Comparison of ENCODE assay signal across 19 cellular contexts in genomic region chr15:27828721-27829120, GRCh38.
A peak's percentile ranks its signal among the peaks of the same experiment; 100 is the strongest.
DNase-seq lines count a peak whose midpoint lies in the region; ATAC-seq and TF ChIP-seq lines count a peak whose summit lies in the region.
"Had no signal": no experiment of that assay in that cellular context is flagged by ENCODE, and none has a peak within 500 bp of the region (broad histone marks: within the 10 kb centered on the region; RNA-seq: fewer than 3 reads in every experiment).

No MANE protein-coding gene starts in this region.

- WGBS in esophagus muscularis mucosa: 61% methylated on average over 9 of the region's 9 CpGs
- 61 to 72% methylated on average over 9 of the region's 9 CpGs for WGBS in body of pancreas, 2 donors

- H3K36me3 ChIP-seq in esophagus muscularis mucosa (no peaks in the 10 kb centered on the region), body of pancreas (replicated peaks in 1 of 2; ENCODE audit: insufficient read depth in 1 of 2, low read depth in 2 of 2) (no peaks in the 10 kb centered on the region)
- H3K36me3 ChIP-seq: BE2C had no signal

- no peaks in the 10 kb centered on the region for H3K9me3 Mint-ChIP-seq in chondrocyte (ENCODE audit: low read depth)
- no peaks in the 10 kb centered on the region for H3K9me3 Mint-ChIP-seq in osteocyte (ENCODE audit: unreplicated experiment)
- peaks cover 0 to 6% (median 1%) of the 10 kb centered on the region in 6 donors for H3K9me3 Mint-ChIP-seq in immature natural killer cell
- H3K9me3 Mint-ChIP-seq: H9 had no signal

- H3K4me1 ChIP-seq in esophagus muscularis mucosa (no peaks in the 10 kb centered on the region), body of pancreas (no peaks in the 10 kb centered on the region)
- H3K4me1 ChIP-seq: BE2C, Caco-2 had no signal

- ATAC-seq in body of pancreas: no peak

- H3K9me3 ChIP-seq in esophagus muscularis mucosa: no peaks in the 10 kb centered on the region
- H3K9me3 ChIP-seq in body of pancreas: no peaks in the 10 kb centered on the region
- H3K9me3 ChIP-seq: BE2C, Caco-2 had no signal

- peak; percentile 17 for DNase-seq in astrocyte of the hippocampus (ENCODE audit: low read depth, low spot score)
- DNase-seq in chondrocyte (ENCODE audit: low spot score): no peak
- DNase-seq in esophagus muscularis mucosa (ENCODE audit: extremely low spot score): peak; percentile 75
- DNase-seq in osteocyte (ENCODE audit: extremely low spot score, unreplicated experiment): peak; percentile 77
- no peak for DNase-seq in activated CD4-positive, CD25-positive, alpha-beta regulatory T cell treated with anti-CD3 and anti-CD28 coated beads, Interleukin-2, amount 50 U/mL, for 72 hours
- DNase-seq in immature natural killer cell: no peak
- DNase-seq in effector CD4-positive, alpha-beta T cell: no peak
- no peak for DNase-seq in body of pancreas
- DNase-seq: ACHN; BE2C; C1 segment of cervical spinal cord; Caco-2; CD4-positive, CD25-positive, alpha-beta regulatory T cell; DMS153; DMS79; GDM1; GOT3; H9; IMR-90 had no signal

- no peak overlapping the region for H3K4me3 Mint-ChIP-seq in chondrocyte (ENCODE audit: unreplicated experiment)
- H3K4me3 Mint-ChIP-seq in osteocyte (ENCODE audit: unreplicated experiment): no peak overlapping the region
- no peak overlapping the region for H3K4me3 Mint-ChIP-seq in immature natural killer cell
- H3K4me3 Mint-ChIP-seq: CD4-positive, CD25-positive, alpha-beta regulatory T cell; H9 had no signal

- H3K27ac ChIP-seq in esophagus muscularis mucosa (replicated peaks in 1 of 4) (no peak overlapping the region), body of pancreas (no peak overlapping the region)

- no peak for TF ChIP-seq POLR2A in esophagus muscularis mucosa (IDR thresholded peaks at IDR 0.05; ENCODE audit: low read depth)
- TF ChIP-seq POLR2A in body of pancreas (IDR thresholded peaks at IDR 0.05): no peak

- H3K36me3 Mint-ChIP-seq in chondrocyte (ENCODE audit: low read depth) (no peaks in the 10 kb centered on the region), osteocyte (ENCODE audit: unreplicated experiment) (no peaks in the 10 kb centered on the region), immature natural killer cell (no peaks in the 10 kb centered on the region)
- H3K36me3 Mint-ChIP-seq: CD4-positive, CD25-positive, alpha-beta regulatory T cell had no signal

- H3K27me3 Mint-ChIP-seq in chondrocyte (ENCODE audit: low read depth) (no peaks in the 10 kb centered on the region), osteocyte (ENCODE audit: unreplicated experiment) (no peaks in the 10 kb centered on the region), immature natural killer cell (ENCODE audit: low read depth in 3 of 3) (peaks cover 0 to 2% (median 2%) of the 10 kb centered on the region in 3 donors)
- H3K27me3 Mint-ChIP-seq: CD4-positive, CD25-positive, alpha-beta regulatory T cell had no signal

- H3K4me1 Mint-ChIP-seq in chondrocyte (ENCODE audit: low read depth) (peaks cover 26% of the 10 kb centered on the region), osteocyte (ENCODE audit: unreplicated experiment) (peaks cover 14% of the 10 kb centered on the region), immature natural killer cell (no peaks in the 10 kb centered on the region)
- H3K4me1 Mint-ChIP-seq: CD4-positive, CD25-positive, alpha-beta regulatory T cell had no signal

- H3K27ac Mint-ChIP-seq in chondrocyte (ENCODE audit: unreplicated experiment) (peak overlapping the region; percentile 13), osteocyte (ENCODE audit: unreplicated experiment) (no peak overlapping the region), immature natural killer cell (no peak overlapping the region)
- H3K27ac Mint-ChIP-seq: H9 had no signal

- H3K4me3 ChIP-seq in esophagus muscularis mucosa: no peak overlapping the region
- H3K4me3 ChIP-seq in body of pancreas: no peak overlapping the region

- TF ChIP-seq CTCF in chondrocyte (IDR thresholded peaks at IDR 0.05) (no peak), esophagus muscularis mucosa (IDR thresholded peaks at IDR 0.05) (no peak), osteocyte (IDR thresholded peaks at IDR 0.05) (no peak), body of pancreas (IDR thresholded peaks at IDR 0.05) (no peak)

- H3K27me3 ChIP-seq in esophagus muscularis mucosa: no peaks in the 10 kb centered on the region
- H3K27me3 ChIP-seq in body of pancreas: no peaks in the 10 kb centered on the region
- H3K27me3 ChIP-seq: BE2C had no signal

- intact Hi-C loops in esophagus muscularis mucosa (cut with DNase I): no loop called here
- intact Hi-C loops in body of pancreas (cut with DNase I): no loop called here

- no peak for TF ChIP-seq EP300 in esophagus muscularis mucosa (IDR thresholded peaks at IDR 0.05)

Comparison
In these comparisons a context has a peak if more than half of its experiments do, and no peak if none do; other contexts are left out.
1. DNase-seq: peak in astrocyte of the hippocampus (single experiment), esophagus muscularis mucosa (single experiment) and osteocyte (single experiment); none in chondrocyte (single experiment), activated CD4-positive, CD25-positive, alpha-beta regulatory T cell treated with anti-CD3 and anti-CD28 coated beads, Interleukin-2, amount 50 U/mL, for 72 hours (single experiment), immature natural killer cell (0 of 3), effector CD4-positive, alpha-beta T cell (single experiment) and body of pancreas (0 of 4).